Comparison of ENCODE assay signal across 8 cellular contexts in the genomic region with DNA sequence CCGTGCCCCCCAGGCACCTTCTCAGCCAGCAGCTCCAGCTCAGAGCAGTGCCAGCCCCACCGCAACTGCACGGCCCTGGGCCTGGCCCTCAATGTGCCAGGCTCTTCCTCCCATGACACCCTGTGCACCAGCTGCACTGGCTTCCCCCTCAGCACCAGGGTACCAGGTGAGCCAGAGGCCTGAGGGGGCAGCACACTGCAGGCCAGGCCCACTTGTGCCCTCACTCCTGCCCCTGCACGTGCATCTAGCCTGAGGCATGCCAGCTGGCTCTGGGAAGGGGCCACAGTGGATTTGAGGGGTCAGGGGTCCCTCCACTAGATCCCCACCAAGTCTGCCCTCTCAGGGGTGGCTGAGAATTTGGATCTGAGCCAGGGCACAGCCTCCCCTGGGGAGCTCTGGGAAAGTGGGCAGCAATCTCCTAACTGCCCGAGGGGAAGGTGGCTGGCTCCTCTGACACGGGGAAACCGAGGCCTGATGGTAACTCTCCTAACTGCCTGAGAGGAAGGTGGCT. TPM values are rescaled to one million over a fixed set of nuclear protein-coding genes. Genes with fewer than 3 reads are reported as not detected.
A peak's percentile ranks its signal among the peaks of the same experiment; 100 is the strongest.
DNase-seq lines count a peak whose midpoint lies in the region; ATAC-seq, FAIRE-seq and TF ChIP-seq lines count a peak whose summit lies in the region.
"Had no signal": no experiment of that assay in that cellular context is flagged by ENCODE, and none has a peak within 500 bp of the region (broad histone marks: within the 10 kb centered on the region; RNA-seq: fewer than 3 reads in every experiment).

No MANE protein-coding gene starts in this region.

- DNase-seq in HTR-8/SVneo (ENCODE audit: insufficient read length, low spot score) (no peak), choroid plexus epithelial cell (ENCODE audit: low read depth) (no peak), sciatic nerve (ENCODE audit: low spot score) (peak; percentile 60), anterior cingulate cortex (lab: John Stamatoyannopoulos, UW) (no peak), mucosa of gallbladder (ENCODE audit: low spot score) (no peak)
- DNase-seq: activated CD4-positive, alpha-beta T cell treated with anti-CD3 and anti-CD28 coated beads, Interleukin-2, amount 10 ng/mL, durations not matched to agents 7 days and 5 days; MG63 had no signal

- TF ChIP-seq CTCF in choroid plexus epithelial cell (conservative IDR thresholded peaks at IDR 0.05; ENCODE audit: low read depth, low read length) = no peak

- ATAC-seq in sciatic nerve = no peak
- ATAC-seq in GM19463 (IDR thresholded peaks at IDR 0.05; ENCODE audit: unreplicated experiment) = no peak

- FAIRE-seq in HTR-8/SVneo (lab: Jason Lieb, UNC) = peak; percentile 86

- H3K4me3 ChIP-seq in choroid plexus epithelial cell (ENCODE audit: low read depth, low read length) = peak overlapping the region; percentile 65
- H3K4me3 ChIP-seq: MG63 had no signal

- intact Hi-C loops in sciatic nerve (cut with DNase I) = no loop called here

RNA-seq across cellular contexts. Expression of a gene that starts 1.0 kb away (rescaled TPM):
- total RNA-seq in sciatic nerve (6.1 TPM), mucosa of gallbladder (3.2 TPM)

RNA-seq across cellular contexts. Expression of a gene that starts 10.4 kb away (rescaled TPM):
- 49.1 TPM for total RNA-seq in sciatic nerve
- total RNA-seq in mucosa of gallbladder = 52.2 TPM

RNA-seq across cellular contexts. Expression of a gene that starts 10.4 kb away (rescaled TPM):
- total RNA-seq in sciatic nerve = 23.8 TPM
- 34.7 TPM for total RNA-seq in mucosa of gallbladder

RNA-seq across cellular contexts. Expression of a gene that starts 39.1 kb away (rescaled TPM):
- total RNA-seq in sciatic nerve (8.1 TPM), mucosa of gallbladder (14.8 TPM)

RNA-seq across cellular contexts. Expression of a gene that starts 39.3 kb away (rescaled TPM):
- total RNA-seq in sciatic nerve (34.1 TPM), mucosa of gallbladder (30.2 TPM)
